16 cellular contexts compared by ENCODE assay signal in genomic region chr19:33734913-33735312, GRCh38.
A peak's percentile ranks its signal among the peaks of the same experiment; 100 is the strongest.
DNase-seq lines count a peak whose midpoint lies in the region; ATAC-seq and TF ChIP-seq lines count a peak whose summit lies in the region.
"Had no signal": no experiment of that assay in that cellular context is flagged by ENCODE, and none has a peak within 500 bp of the region (broad histone marks: within the 10 kb centered on the region; RNA-seq: fewer than 3 reads in every experiment).

No MANE protein-coding gene starts in this region.

- H3K27ac Mint-ChIP-seq in chondrocyte (ENCODE audit: unreplicated experiment), result no peak overlapping the region
- no peak overlapping the region for H3K27ac Mint-ChIP-seq in activated naive CD4-positive, alpha-beta T cell treated with anti-CD3 and anti-CD28 coated beads, Interleukin-2, amount 50 U/mL, for 72 hours
- H3K27ac Mint-ChIP-seq: activated CD4-positive, alpha-beta T cell treated with anti-CD3 and anti-CD28 coated beads for 36 hours; activated CD8-positive, alpha-beta memory T cell treated with anti-CD3 and anti-CD28 coated beads, Interleukin-2, amount 10 ng/mL, durations not matched to agents 7 days and 5 days; activated naive CD8-positive, alpha-beta T cell treated with anti-CD3 and anti-CD28 coated beads, Interleukin-2, amount 50 U/mL, for 24 hours; activated T-helper 17 cell treated with anti-CD3 and anti-CD28 coated beads, Interleukin-2, amount 50 U/mL, for 72 hours; CD4-positive, alpha-beta T cell had no signal

- no peaks in the 10 kb centered on the region for H3K36me3 Mint-ChIP-seq in chondrocyte (ENCODE audit: low read depth)
- no peaks in the 10 kb centered on the region for H3K36me3 Mint-ChIP-seq in activated naive CD4-positive, alpha-beta T cell treated with anti-CD3 and anti-CD28 coated beads, Interleukin-2, amount 50 U/mL, for 72 hours
- H3K36me3 Mint-ChIP-seq: activated CD8-positive, alpha-beta memory T cell treated with anti-CD3 and anti-CD28 coated beads, Interleukin-2, amount 10 ng/mL, durations not matched to agents 7 days and 5 days had no signal

- H3K27me3 Mint-ChIP-seq in chondrocyte (ENCODE audit: low read depth), result peaks cover 19% of the 10 kb centered on the region
- H3K27me3 Mint-ChIP-seq: activated CD8-positive, alpha-beta memory T cell treated with anti-CD3 and anti-CD28 coated beads, Interleukin-2, amount 10 ng/mL, durations not matched to agents 7 days and 5 days had no signal

- ATAC-seq in activated naive CD4-positive, alpha-beta T cell treated with anti-CD3 and anti-CD28 coated beads, Interleukin-2, amount 50 U/mL, for 72 hours, result no peak
- ATAC-seq: activated CD4-positive, alpha-beta T cell treated with anti-CD3 and anti-CD28 coated beads for 36 hours; activated CD8-positive, alpha-beta memory T cell treated with anti-CD3 and anti-CD28 coated beads, Interleukin-2, amount 10 ng/mL, durations not matched to agents 7 days and 5 days; activated naive CD8-positive, alpha-beta T cell treated with anti-CD3 and anti-CD28 coated beads, Interleukin-2, amount 50 U/mL, for 24 hours; activated T-helper 17 cell treated with anti-CD3 and anti-CD28 coated beads, Interleukin-2, amount 50 U/mL, for 72 hours; foreskin keratinocyte; K562 had no signal

- no peaks in the 10 kb centered on the region for H3K4me1 Mint-ChIP-seq in chondrocyte (ENCODE audit: low read depth)
- H3K4me1 Mint-ChIP-seq: activated CD4-positive, alpha-beta T cell treated with anti-CD3 and anti-CD28 coated beads for 36 hours; activated CD8-positive, alpha-beta memory T cell treated with anti-CD3 and anti-CD28 coated beads, Interleukin-2, amount 10 ng/mL, durations not matched to agents 7 days and 5 days; activated naive CD8-positive, alpha-beta T cell treated with anti-CD3 and anti-CD28 coated beads, Interleukin-2, amount 50 U/mL, for 24 hours; activated T-helper 17 cell treated with anti-CD3 and anti-CD28 coated beads, Interleukin-2, amount 50 U/mL, for 72 hours had no signal

- no peak for TF ChIP-seq CTCF in chondrocyte (IDR thresholded peaks at IDR 0.05)

- H3K9me3 Mint-ChIP-seq in chondrocyte (ENCODE audit: low read depth), result no peaks in the 10 kb centered on the region
- H3K9me3 Mint-ChIP-seq in activated naive CD4-positive, alpha-beta T cell treated with anti-CD3 and anti-CD28 coated beads, Interleukin-2, amount 50 U/mL, for 72 hours, result no peaks in the 10 kb centered on the region
- H3K9me3 Mint-ChIP-seq: activated T-helper 17 cell treated with anti-CD3 and anti-CD28 coated beads, Interleukin-2, amount 50 U/mL, for 72 hours; CD4-positive, alpha-beta T cell had no signal

- H3K4me3 Mint-ChIP-seq in chondrocyte (ENCODE audit: unreplicated experiment), result no peak overlapping the region
- H3K4me3 Mint-ChIP-seq: activated CD4-positive, alpha-beta T cell treated with anti-CD3 and anti-CD28 coated beads for 36 hours; activated CD8-positive, alpha-beta memory T cell treated with anti-CD3 and anti-CD28 coated beads, Interleukin-2, amount 10 ng/mL, durations not matched to agents 7 days and 5 days; activated naive CD8-positive, alpha-beta T cell treated with anti-CD3 and anti-CD28 coated beads, Interleukin-2, amount 50 U/mL, for 24 hours; activated T-helper 17 cell treated with anti-CD3 and anti-CD28 coated beads, Interleukin-2, amount 50 U/mL, for 72 hours; CD4-positive, alpha-beta T cell had no signal

- DNase-seq in C1 segment of cervical spinal cord (lab: John Stamatoyannopoulos, UW), result peak in 9 of 14 donors; percentile 1 to 60 (median 34)
- DNase-seq in NCI-H1105 treated with DMSO at 0.1 percent for 48 hours (lab: John Stamatoyannopoulos, UW), result peak; percentile 34
- peak; percentile 80 for DNase-seq in cerebellar cortex (ENCODE audit: low spot score)
- peak; percentile 72 for DNase-seq in medulla oblongata (ENCODE audit: extremely low spot score)
- DNase-seq in CD1c-positive myeloid dendritic cell (ENCODE audit: extremely low spot score), result no peak
- DNase-seq in HuH-7.5 (ENCODE audit: low spot score), result no peak
- DNase-seq in chondrocyte (ENCODE audit: low spot score), result no peak
- DNase-seq in activated naive CD4-positive, alpha-beta T cell treated with anti-CD3 and anti-CD28 coated beads, Interleukin-2, amount 50 U/mL, for 72 hours (ENCODE audit: low spot score in 2 of 2), result no peak
- DNase-seq: activated CD4-positive, alpha-beta T cell treated with anti-CD3 and anti-CD28 coated beads for 36 hours; activated CD8-positive, alpha-beta memory T cell treated with anti-CD3 and anti-CD28 coated beads, Interleukin-2, amount 10 ng/mL, durations not matched to agents 7 days and 5 days; activated naive CD8-positive, alpha-beta T cell treated with anti-CD3 and anti-CD28 coated beads, Interleukin-2, amount 50 U/mL, for 24 hours; CD4-positive, alpha-beta T cell; foreskin keratinocyte; NCI-H1048 had no signal

Comparison
In these comparisons a context has a peak if more than half of its experiments do, and no peak if none do; other contexts are left out.
1. DNase-seq: peak in C1 segment of cervical spinal cord (9 of 14), NCI-H1105 treated with DMSO at 0.1 percent for 48 hours (single experiment), cerebellar cortex (single experiment) and medulla oblongata (single experiment); none in CD1c-positive myeloid dendritic cell (single experiment), HuH-7.5 (single experiment), chondrocyte (single experiment) and activated naive CD4-positive, alpha-beta T cell treated with anti-CD3 and anti-CD28 coated beads, Interleukin-2, amount 50 U/mL, for 72 hours (0 of 2).